In genomic region chr3:87082806-87083440, GRCh38 we compare ENCODE assay signal across 8 cellular contexts.
DNase-seq lines count a peak whose midpoint lies in the region; ATAC-seq, FAIRE-seq and TF ChIP-seq lines count a peak whose summit lies in the region.

No MANE protein-coding gene starts in this region.

- H3K9me1 ChIP-seq in K562 (ENCODE audit: control insufficient read depth, insufficient read depth, low read length) = no peaks in the 10 kb centered on the region

- H3K36me3 Mint-ChIP-seq in activated T-cell treated with anti-CD3 and anti-CD28 coated beads, Interleukin-2, amount 50 U/mL, for 72 hours (ENCODE audit: insufficient read depth in 2 of 2) = no peaks in the 10 kb centered on the region
- H3K36me3 Mint-ChIP-seq in type B pancreatic cell = no peaks in the 10 kb centered on the region
- no peaks in the 10 kb centered on the region for H3K36me3 Mint-ChIP-seq in naive thymus-derived CD4-positive, alpha-beta T cell

- WGBS in K562 (ENCODE audit: insufficient coverage, low coverage, missing lambda C conversion rate) = 10% methylated on average over 6 of the region's 6 CpGs

- H3K36me3 ChIP-seq in K562 (ENCODE audit: control insufficient read depth, insufficient read depth, low read length) = no peaks in the 10 kb centered on the region
- H3K36me3 ChIP-seq in naive thymus-derived CD4-positive, alpha-beta T cell (ENCODE audit: control insufficient read depth in 2 of 3, insufficient read depth in 3 of 3, low read length in 3 of 3) = no peaks in the 10 kb centered on the region

- no peak overlapping the region for H3K27ac ChIP-seq in K562 (ENCODE audit: extremely low read depth, low read depth, low read length)
- no peak overlapping the region for H3K27ac ChIP-seq in naive thymus-derived CD4-positive, alpha-beta T cell (ENCODE audit: low read depth, low read length)

- TF ChIP-seq EP300 in K562 (IDR thresholded peaks at IDR 0.05; ENCODE audit: low read length) = no peak

- POLR2A ChIA-PET in K562 (lab: Yijun Ruan, JAX) = no interaction called here
- POLR2A ChIA-PET in naive thymus-derived CD4-positive, alpha-beta T cell (lab: Charles Lee) = no interaction called here

- H2AFZ ChIP-seq in K562 (ENCODE audit: low read depth, low read length) = no peak overlapping the region

- peak; percentile 54 to 66 for TF ChIP-seq RAD21 in K562 (CRISPR knock-in tag; conservative IDR thresholded peaks at IDR 0.05 in 1 of 2, IDR thresholded peaks at IDR 0.05 in 1 of 2)

- H4K20me1 ChIP-seq in K562 (replicated peaks; ENCODE audit: control insufficient read depth, insufficient read depth, low read length) = no peaks in the 10 kb centered on the region

- TF ChIP-seq CTCF in K562 (IDR thresholded peaks at IDR 0.05 in 2 of 3, conservative IDR thresholded peaks at IDR 0.05 in 1 of 3; ENCODE audit: insufficient read depth in 2 of 3, low read depth in 1 of 3, low read length in 3 of 3) (peak; percentile 25 to 44 (median 35); a peak in 3 of 6 replicates), type B pancreatic cell (conservative IDR thresholded peaks at IDR 0.05) (peak; percentile 80)

- H3K4me2 ChIP-seq in K562 (ENCODE audit: insufficient read depth, low read length) = no peak overlapping the region

- CTCF ChIA-PET in K562 (lab: Yijun Ruan, JAX; ENCODE audit: low intra/inter-chr PET ratio) = interaction anchor here (2.0 kb wide), 1 partner anchor 113 kb away, joined by 9 read pairs; no protein-coding TSS in a partner anchor
- CTCF ChIA-PET in naive thymus-derived CD4-positive, alpha-beta T cell (lab: Charles Lee) = interaction anchor here (0.7 kb wide), 1 partner anchor 12 kb away, joined by 3 read pairs; no protein-coding TSS in a partner anchor

- peaks cover 5% of the 10 kb centered on the region for H3K27me3 Mint-ChIP-seq in activated T-cell treated with anti-CD3 and anti-CD28 coated beads, Interleukin-2, amount 50 U/mL, for 72 hours (ENCODE audit: low read depth)
- no peaks in the 10 kb centered on the region for H3K27me3 Mint-ChIP-seq in type B pancreatic cell
- peaks cover 0 to 4% (median 0%) of the 10 kb centered on the region in 5 donors for H3K27me3 Mint-ChIP-seq in naive thymus-derived CD4-positive, alpha-beta T cell

- no peaks in the 10 kb centered on the region for H3K9me3 Mint-ChIP-seq in activated T-cell treated with anti-CD3 and anti-CD28 coated beads, Interleukin-2, amount 50 U/mL, for 72 hours
- no peaks in the 10 kb centered on the region for H3K9me3 Mint-ChIP-seq in type B pancreatic cell
- H3K9me3 Mint-ChIP-seq in naive thymus-derived CD4-positive, alpha-beta T cell = peaks cover 0 to 1% (median 0%) of the 10 kb centered on the region in 11 donors

- H3K4me1 ChIP-seq in K562 (replicated peaks in 1 of 2; ENCODE audit: control insufficient read depth in 2 of 2, insufficient read depth in 2 of 2, low read length in 2 of 2) = no peaks in the 10 kb centered on the region
- H3K4me1 ChIP-seq in naive thymus-derived CD4-positive, alpha-beta T cell (ENCODE audit: control insufficient read depth in 2 of 2, insufficient read depth in 2 of 2, low read length in 2 of 2) = no peaks in the 10 kb centered on the region

- in situ Hi-C loops in K562 (cut with MboI) = no loop called here

- DNase-seq in activated T-cell treated with anti-CD3 and anti-CD28 coated beads, Interleukin-2, amount 50 U/mL, for 72 hours = peak in 1 of 2 donors; percentile 4
- DNase-seq in activated T-cell treated with anti-CD3 and anti-CD28 coated beads, Interleukin-2, amount 50 U/mL, for 1 hour = no peak
- DNase-seq in NCI-H2107 treated with DMSO at 0.1 percent for 48 hours (lab: John Stamatoyannopoulos, UW; ENCODE audit: unreplicated experiment) (peak; percentile 82), K562 (ENCODE audit: extremely low read depth in 1 of 4, low spot score in 3 of 4) (peak in 2 of 4 experiments; percentile 16 to 48), type B pancreatic cell (ENCODE audit: extremely low spot score, unreplicated experiment) (no peak)
- DNase-seq in naive thymus-derived CD4-positive, alpha-beta T cell = no peak

- peak; percentile 45 to 50 for ATAC-seq in activated T-cell treated with anti-CD3 and anti-CD28 coated beads, Interleukin-2, amount 50 U/mL, for 72 hours (replicated peaks in 1 of 2)
- peak; percentile 75 for ATAC-seq in HG02885 (IDR thresholded peaks at IDR 0.05; ENCODE audit: poor library complexity, unreplicated experiment)
- peak; percentile 84 for ATAC-seq in K562
- ATAC-seq in naive thymus-derived CD4-positive, alpha-beta T cell = no peak

- H3K27ac Mint-ChIP-seq in activated T-cell treated with anti-CD3 and anti-CD28 coated beads, Interleukin-2, amount 50 U/mL, for 72 hours = no peak overlapping the region
- no peak overlapping the region for H3K27ac Mint-ChIP-seq in type B pancreatic cell
- H3K27ac Mint-ChIP-seq in naive thymus-derived CD4-positive, alpha-beta T cell = no peak overlapping the region

- FAIRE-seq in K562 (lab: Jason Lieb, UNC) = peak; percentile 55
- peak; percentile 97 for FAIRE-seq in islet of Langerhans (lab: Jason Lieb, UNC)

- intact Hi-C loops in K562 (cut with micrococcal nuclease) = loop anchor here (2.0 to 5.0 kb wide), 2 partner anchors 114 to 311 kb away; no protein-coding TSS in a partner anchor
- intact Hi-C loops in naive thymus-derived CD4-positive, alpha-beta T cell (cut with micrococcal nuclease) = loop anchor here in 1 of 2 donors (2.0 to 10.0 kb wide), 2 partner anchors 114 to 308 kb away; no protein-coding TSS in a partner anchor

- H3K27me3 ChIP-seq in K562 (ENCODE audit: control insufficient read depth in 2 of 2, insufficient read depth in 2 of 2, low read length in 2 of 2) = no peaks in the 10 kb centered on the region
- no peaks in the 10 kb centered on the region for H3K27me3 ChIP-seq in naive thymus-derived CD4-positive, alpha-beta T cell (ENCODE audit: control insufficient read depth in 2 of 2, insufficient read depth in 2 of 2, low read length in 2 of 2)

- H3K9me3 ChIP-seq in K562 (replicated peaks; ENCODE audit: control insufficient read depth, insufficient read depth, low read depth, low read length) = no peaks in the 10 kb centered on the region
- H3K9me3 ChIP-seq in naive thymus-derived CD4-positive, alpha-beta T cell (ENCODE audit: control insufficient read depth in 2 of 3, low read length in 3 of 3) = no peaks in the 10 kb centered on the region

- no TSS peak for BruUV-seq in K562 (replicated peaks; lab: Mats Ljungman, UMichigan)

- no peak overlapping the region for H3K9ac ChIP-seq in K562 (ENCODE audit: insufficient read depth in 1 of 2, low read depth in 2 of 2, low read length in 2 of 2)

- H3K4me1 Mint-ChIP-seq in activated T-cell treated with anti-CD3 and anti-CD28 coated beads, Interleukin-2, amount 50 U/mL, for 72 hours (ENCODE audit: low read depth) = peaks cover 14% of the 10 kb centered on the region
- no peaks in the 10 kb centered on the region for H3K4me1 Mint-ChIP-seq in type B pancreatic cell (ENCODE audit: unreplicated experiment)
- peaks cover 0 to 11% (median 0%) of the 10 kb centered on the region in 7 donors for H3K4me1 Mint-ChIP-seq in naive thymus-derived CD4-positive, alpha-beta T cell

- no peaks in the 10 kb centered on the region for H3K79me2 ChIP-seq in K562 (ENCODE audit: control insufficient read depth, insufficient read depth, low read length)

- H3K4me3 Mint-ChIP-seq in activated T-cell treated with anti-CD3 and anti-CD28 coated beads, Interleukin-2, amount 50 U/mL, for 72 hours = no peak overlapping the region
- H3K4me3 Mint-ChIP-seq in type B pancreatic cell = no peak overlapping the region
- H3K4me3 Mint-ChIP-seq in naive thymus-derived CD4-positive, alpha-beta T cell = no peak overlapping the region

- no peak for TF ChIP-seq POLR2A in K562 (conservative IDR thresholded peaks at IDR 0.05)

- no peak overlapping the region for H3K4me3 ChIP-seq in K562
- H3K4me3 ChIP-seq in naive thymus-derived CD4-positive, alpha-beta T cell (ENCODE audit: low read length) = no peak overlapping the region

TF ChIP-seq in K562, 482 proteins besides CTCF, POLR2A, EP300 and RAD21 (continues in another document):
- TF ChIP-seq HMG20B (CRISPR knock-in tag; IDR thresholded peaks at IDR 0.05) = no peak
- TF ChIP-seq, protein P1, sequence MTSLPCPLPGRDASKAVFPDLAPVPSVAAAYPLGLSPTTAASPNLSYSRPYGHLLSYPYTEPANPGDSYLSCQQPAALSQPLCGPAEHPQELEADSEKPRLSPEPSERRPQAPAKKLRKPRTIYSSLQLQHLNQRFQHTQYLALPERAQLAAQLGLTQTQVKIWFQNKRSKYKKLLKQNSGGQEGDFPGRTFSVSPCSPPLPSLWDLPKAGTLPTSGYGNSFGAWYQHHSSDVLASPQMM (CRISPR knock-in tag; IDR thresholded peaks at IDR 0.05) = no peak
- no peak for TF ChIP-seq CREM (IDR thresholded peaks at IDR 0.05; ENCODE audit: low read depth)
- TF ChIP-seq RBM15 (IDR thresholded peaks at IDR 0.05; ENCODE audit: insufficient read depth, low read length) = no peak
- TF ChIP-seq, protein P2, sequence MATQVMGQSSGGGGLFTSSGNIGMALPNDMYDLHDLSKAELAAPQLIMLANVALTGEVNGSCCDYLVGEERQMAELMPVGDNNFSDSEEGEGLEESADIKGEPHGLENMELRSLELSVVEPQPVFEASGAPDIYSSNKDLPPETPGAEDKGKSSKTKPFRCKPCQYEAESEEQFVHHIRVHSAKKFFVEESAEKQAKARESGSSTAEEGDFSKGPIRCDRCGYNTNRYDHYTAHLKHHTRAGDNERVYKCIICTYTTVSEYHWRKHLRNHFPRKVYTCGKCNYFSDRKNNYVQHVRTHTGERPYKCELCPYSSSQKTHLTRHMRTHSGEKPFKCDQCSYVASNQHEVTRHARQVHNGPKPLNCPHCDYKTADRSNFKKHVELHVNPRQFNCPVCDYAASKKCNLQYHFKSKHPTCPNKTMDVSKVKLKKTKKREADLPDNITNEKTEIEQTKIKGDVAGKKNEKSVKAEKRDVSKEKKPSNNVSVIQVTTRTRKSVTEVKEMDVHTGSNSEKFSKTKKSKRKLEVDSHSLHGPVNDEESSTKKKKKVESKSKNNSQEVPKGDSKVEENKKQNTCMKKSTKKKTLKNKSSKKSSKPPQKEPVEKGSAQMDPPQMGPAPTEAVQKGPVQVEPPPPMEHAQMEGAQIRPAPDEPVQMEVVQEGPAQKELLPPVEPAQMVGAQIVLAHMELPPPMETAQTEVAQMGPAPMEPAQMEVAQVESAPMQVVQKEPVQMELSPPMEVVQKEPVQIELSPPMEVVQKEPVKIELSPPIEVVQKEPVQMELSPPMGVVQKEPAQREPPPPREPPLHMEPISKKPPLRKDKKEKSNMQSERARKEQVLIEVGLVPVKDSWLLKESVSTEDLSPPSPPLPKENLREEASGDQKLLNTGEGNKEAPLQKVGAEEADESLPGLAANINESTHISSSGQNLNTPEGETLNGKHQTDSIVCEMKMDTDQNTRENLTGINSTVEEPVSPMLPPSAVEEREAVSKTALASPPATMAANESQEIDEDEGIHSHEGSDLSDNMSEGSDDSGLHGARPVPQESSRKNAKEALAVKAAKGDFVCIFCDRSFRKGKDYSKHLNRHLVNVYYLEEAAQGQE (CRISPR knock-in tag; IDR thresholded peaks at IDR 0.05; ENCODE audit: low read depth) = no peak
